ENCODE assay signal across 1 cellular context in the genomic region with DNA sequence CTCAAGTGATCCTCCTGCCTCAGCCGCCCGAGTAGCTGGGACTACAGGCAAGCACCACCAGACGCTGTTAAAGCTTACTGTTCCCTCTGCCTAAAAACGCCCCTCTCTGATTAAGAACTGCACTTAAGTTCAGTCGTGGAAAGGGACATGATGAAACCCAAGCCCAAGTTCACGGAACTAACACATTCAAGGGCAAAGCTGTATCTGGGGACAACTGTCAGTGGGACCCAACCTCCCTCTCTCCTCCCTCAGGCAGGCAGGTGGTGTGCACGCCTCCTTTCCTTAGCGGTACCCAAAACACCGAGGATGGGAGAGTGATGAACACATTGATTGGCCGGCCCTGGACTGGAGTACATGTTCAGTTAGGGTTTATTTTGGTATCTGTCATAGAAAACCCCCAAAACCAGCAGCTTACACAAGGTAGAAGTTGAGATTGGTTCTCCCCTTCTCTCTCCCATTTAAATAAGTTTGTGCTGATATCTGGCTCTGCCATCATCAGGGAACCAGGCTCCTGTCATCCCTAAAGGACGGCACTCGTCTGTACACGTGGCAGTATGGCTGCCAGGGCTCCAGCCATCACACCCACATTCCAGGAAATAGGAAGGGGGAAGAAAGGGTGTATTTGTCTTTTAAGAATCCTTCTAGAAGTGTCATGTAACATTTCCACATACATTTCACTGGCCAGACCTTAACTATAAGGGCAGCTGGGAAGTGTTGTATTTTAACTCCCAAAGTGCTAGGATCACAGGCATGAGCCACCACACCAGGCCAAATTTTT.
TF ChIP-seq lines count a peak whose summit lies in the region.

No MANE protein-coding gene starts in this region.

TF ChIP-seq in IMR-90, 13 proteins besides CTCF, POLR2A, EP300 and RAD21:
- no peak for TF ChIP-seq MXI1 (IDR thresholded peaks at IDR 0.05; ENCODE audit: borderline replicate concordance, low read depth, low read length)
- TF ChIP-seq RCOR1 (IDR thresholded peaks at IDR 0.05; ENCODE audit: insufficient replicate concordance, low read length), result peak; percentile 74
